In the genomic region with DNA sequence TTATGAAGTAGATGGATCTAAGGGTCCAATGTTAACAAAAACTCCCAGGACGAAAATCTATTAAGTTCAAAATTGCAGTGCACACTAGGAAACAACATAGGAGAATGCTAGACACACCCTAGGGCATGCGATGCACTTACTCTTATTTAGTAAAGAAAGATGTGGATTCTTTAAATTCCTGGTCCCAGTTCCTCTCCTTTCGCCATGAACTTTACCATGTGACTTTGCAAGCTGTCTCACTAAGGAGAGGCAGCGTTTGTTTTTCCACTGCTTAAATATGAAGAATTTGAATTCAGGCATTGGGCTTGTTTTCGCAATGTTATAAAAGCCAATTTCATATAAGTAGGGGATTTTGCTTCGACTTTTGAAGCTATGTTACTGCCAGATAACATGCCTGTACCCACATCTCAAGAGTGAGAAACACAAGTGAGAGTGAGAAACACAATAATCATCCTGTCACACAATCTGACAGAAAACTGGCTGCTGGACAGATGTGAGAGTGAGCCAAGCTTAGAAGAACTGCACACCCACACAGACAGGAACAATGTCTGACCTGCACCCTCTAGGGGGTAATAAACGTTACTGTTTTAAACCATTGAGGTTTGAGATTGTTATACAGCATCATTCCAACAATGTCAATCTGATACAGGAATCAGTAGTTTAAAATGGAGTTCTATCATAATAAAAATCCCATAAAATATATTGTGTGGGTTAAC, we compare ENCODE assay signal across 12 cellular contexts.
DNase-seq lines count a peak whose midpoint lies in the region; ATAC-seq and TF ChIP-seq lines count a peak whose summit lies in the region.
"Had no signal": no experiment of that assay in that cellular context is flagged by ENCODE, and none has a peak within 500 bp of the region (broad histone marks: within the 10 kb centered on the region; RNA-seq: fewer than 3 reads in every experiment).

No MANE protein-coding gene starts in this region.

- H3K27ac ChIP-seq in VCaP: no peak overlapping the region
- H3K27ac ChIP-seq in naive thymus-derived CD4-positive, alpha-beta T cell (ENCODE audit: low read depth, low read length): no peak overlapping the region
- H3K27ac ChIP-seq: gastrocnemius medialis had no signal

- ATAC-seq in HG02885 (IDR thresholded peaks at IDR 0.05; ENCODE audit: poor library complexity, unreplicated experiment): peak; percentile 58
- peak; percentile 61 for ATAC-seq in naive thymus-derived CD4-positive, alpha-beta T cell
- ATAC-seq: gastrocnemius medialis, K562 had no signal

- H3K27me3 Mint-ChIP-seq in naive thymus-derived CD4-positive, alpha-beta T cell: no peaks in the 10 kb centered on the region
- H3K27me3 Mint-ChIP-seq: activated naive CD8-positive, alpha-beta T cell treated with anti-CD3 and anti-CD28 coated beads, Interleukin-2, amount 10 ng/mL, durations not matched to agents 7 days and 5 days had no signal

- H3K9me3 ChIP-seq in naive thymus-derived CD4-positive, alpha-beta T cell (ENCODE audit: control insufficient read depth in 2 of 3, low read length in 3 of 3): no peaks in the 10 kb centered on the region
- H3K9me3 ChIP-seq: gastrocnemius medialis had no signal

- peak; percentile 68 for TF ChIP-seq CTCF in VCaP (conservative IDR thresholded peaks at IDR 0.05)

- no peak overlapping the region for H3K27ac Mint-ChIP-seq in naive thymus-derived CD4-positive, alpha-beta T cell
- H3K27ac Mint-ChIP-seq: activated naive CD8-positive, alpha-beta T cell treated with anti-CD3 and anti-CD28 coated beads, Interleukin-2, amount 10 ng/mL, durations not matched to agents 7 days and 5 days had no signal

- H3K36me3 ChIP-seq in naive thymus-derived CD4-positive, alpha-beta T cell (ENCODE audit: control insufficient read depth in 2 of 3, insufficient read depth in 3 of 3, low read length in 3 of 3): no peaks in the 10 kb centered on the region
- H3K36me3 ChIP-seq: gastrocnemius medialis had no signal

- POLR2A ChIA-PET in naive thymus-derived CD4-positive, alpha-beta T cell (lab: Charles Lee): no interaction called here

- H3K27me3 ChIP-seq in naive thymus-derived CD4-positive, alpha-beta T cell (ENCODE audit: control insufficient read depth in 2 of 2, insufficient read depth in 2 of 2, low read length in 2 of 2): no peaks in the 10 kb centered on the region
- H3K27me3 ChIP-seq: gastrocnemius medialis had no signal

- CTCF ChIA-PET in naive thymus-derived CD4-positive, alpha-beta T cell (lab: Charles Lee): no interaction called here

- peaks cover 0 to 8% (median 0%) of the 10 kb centered on the region in 7 donors for H3K4me1 Mint-ChIP-seq in naive thymus-derived CD4-positive, alpha-beta T cell
- H3K4me1 Mint-ChIP-seq: activated naive CD8-positive, alpha-beta T cell treated with anti-CD3 and anti-CD28 coated beads, Interleukin-2, amount 10 ng/mL, durations not matched to agents 7 days and 5 days had no signal

- H3K36me3 Mint-ChIP-seq in naive thymus-derived CD4-positive, alpha-beta T cell: no peaks in the 10 kb centered on the region
- H3K36me3 Mint-ChIP-seq: activated naive CD8-positive, alpha-beta T cell treated with anti-CD3 and anti-CD28 coated beads, Interleukin-2, amount 10 ng/mL, durations not matched to agents 7 days and 5 days had no signal

- DNase-seq in DMS 273 (lab: John Stamatoyannopoulos, UW; ENCODE audit: unreplicated experiment): peak; percentile 0
- no peak for DNase-seq in DMS 273 treated with DMSO at 0.1 percent for 48 hours (lab: John Stamatoyannopoulos, UW)
- DNase-seq in naive thymus-derived CD4-positive, alpha-beta T cell: peak in 1 of 9 donors; percentile 27
- DNase-seq in putamen (ENCODE audit: low spot score): no peak
- DNase-seq in SK-N-DZ (ENCODE audit: low spot score): no peak
- no peak for DNase-seq in NCI-H1930 (lab: John Stamatoyannopoulos, UW)
- DNase-seq: 8988T; activated naive CD8-positive, alpha-beta T cell treated with anti-CD3 and anti-CD28 coated beads, Interleukin-2, amount 10 ng/mL, durations not matched to agents 7 days and 5 days; gastrocnemius medialis had no signal

- intact Hi-C loops in naive thymus-derived CD4-positive, alpha-beta T cell (cut with micrococcal nuclease): no loop called here

- H3K4me3 Mint-ChIP-seq in naive thymus-derived CD4-positive, alpha-beta T cell: no peak overlapping the region
- H3K4me3 Mint-ChIP-seq: activated naive CD8-positive, alpha-beta T cell treated with anti-CD3 and anti-CD28 coated beads, Interleukin-2, amount 10 ng/mL, durations not matched to agents 7 days and 5 days had no signal

- H3K4me3 ChIP-seq in naive thymus-derived CD4-positive, alpha-beta T cell (ENCODE audit: low read length): no peak overlapping the region
- H3K4me3 ChIP-seq: gastrocnemius medialis, K562 had no signal

- peaks cover 0 to 5% (median 0%) of the 10 kb centered on the region in 11 donors for H3K9me3 Mint-ChIP-seq in naive thymus-derived CD4-positive, alpha-beta T cell
- H3K9me3 Mint-ChIP-seq: activated naive CD8-positive, alpha-beta T cell treated with anti-CD3 and anti-CD28 coated beads, Interleukin-2, amount 10 ng/mL, durations not matched to agents 7 days and 5 days had no signal

- H3K4me1 ChIP-seq in naive thymus-derived CD4-positive, alpha-beta T cell (ENCODE audit: control insufficient read depth in 2 of 2, insufficient read depth in 2 of 2, low read length in 2 of 2): no peaks in the 10 kb centered on the region
- H3K4me1 ChIP-seq: gastrocnemius medialis had no signal
